36 cellular contexts compared by ENCODE assay signal in genomic region chr4:95224402-95224801, GRCh38.
"Had no signal": no experiment of that assay in that cellular context is flagged by ENCODE, and none has a peak within 500 bp of the region (broad histone marks: within the 10 kb centered on the region; RNA-seq: fewer than 3 reads in every experiment).

No MANE protein-coding gene starts in this region.

- FAIRE-seq: astrocyte, TTC549 had no signal

- H3K27me3 Mint-ChIP-seq: activated B cell treated with CpG ODN at 0.5 μM for 24 hours; activated CD8-positive, alpha-beta T cell treated with anti-CD3 and anti-CD28 coated beads for 36 hours; activated naive CD8-positive, alpha-beta T cell treated with anti-CD3 and anti-CD28 coated beads for 36 hours; activated T-helper 17 cell treated with anti-CD3 and anti-CD28 coated beads, Interleukin-2, amount 50 U/mL, for 72 hours had no signal

- H3K36me3 Mint-ChIP-seq: activated CD4-positive, alpha-beta memory T cell treated with anti-CD3 and anti-CD28 coated beads for 36 hours; activated naive CD4-positive, alpha-beta T cell treated with anti-CD3 and anti-CD28 coated beads, Interleukin-2, amount 50 U/mL, for 72 hours; activated naive CD8-positive, alpha-beta T cell treated with anti-CD3 and anti-CD28 coated beads for 36 hours had no signal

- H3K4me3 ChIP-seq: adrenal gland, body of pancreas, breast epithelium had no signal

- ATAC-seq: activated CD8-positive, alpha-beta T cell treated with anti-CD3 and anti-CD28 coated beads for 36 hours; activated naive CD4-positive, alpha-beta T cell treated with anti-CD3 and anti-CD28 coated beads, Interleukin-2, amount 50 U/mL, for 72 hours; activated T-cell treated with anti-CD3 and anti-CD28 coated beads, Interleukin-2, amount 50 U/mL, for 4 hours; activated T-cell treated with anti-CD3 and anti-CD28 coated beads, Interleukin-2, amount 50 U/mL, for 72 hours; activated T-helper 17 cell treated with anti-CD3 and anti-CD28 coated beads, Interleukin-2, amount 50 U/mL, for 72 hours; body of pancreas had no signal

- H3K4me1 Mint-ChIP-seq: activated B cell treated with CpG ODN at 0.5 μM for 24 hours; activated CD4-positive, alpha-beta T cell treated with anti-CD3 and anti-CD28 coated beads, Interleukin-2, amount 10 ng/mL, durations not matched to agents 24 days and 14 days; activated naive CD8-positive, alpha-beta T cell treated with anti-CD3 and anti-CD28 coated beads for 36 hours; activated T-helper 17 cell treated with anti-CD3 and anti-CD28 coated beads, Interleukin-2, amount 50 U/mL, for 72 hours had no signal

- H3K36me3 ChIP-seq: adrenal gland, brain microvascular endothelial cell, breast epithelium had no signal

- H3K27ac Mint-ChIP-seq: activated B cell treated with CpG ODN at 0.5 μM for 24 hours; activated CD4-positive, alpha-beta memory T cell treated with anti-CD3 and anti-CD28 coated beads for 36 hours; activated CD4-positive, alpha-beta T cell treated with anti-CD3 and anti-CD28 coated beads, Interleukin-2, amount 10 ng/mL, durations not matched to agents 24 days and 14 days; activated CD8-positive, alpha-beta T cell treated with anti-CD3 and anti-CD28 coated beads for 36 hours; activated naive CD4-positive, alpha-beta T cell treated with anti-CD3 and anti-CD28 coated beads for 36 hours; activated naive CD4-positive, alpha-beta T cell treated with anti-CD3 and anti-CD28 coated beads, Interleukin-2, amount 50 U/mL, for 72 hours; activated naive CD8-positive, alpha-beta T cell treated with anti-CD3 and anti-CD28 coated beads for 36 hours; activated T-cell treated with anti-CD3 and anti-CD28 coated beads, Interleukin-2, amount 50 U/mL, for 72 hours; activated T-helper 1 cell treated with anti-CD3 and anti-CD28 coated beads, Interleukin-12 subunit alpha, Interleukin-12 subunit beta, Interleukin-2, Interleukin-4 antibody, amounts not matched to agents 30 ng/mL and 10 ng/mL and 1 ng/mL, durations not matched to agents 14 hours and 24 hours and 36 hours; activated T-helper 17 cell treated with anti-CD3 and anti-CD28 coated beads, Interleukin-2, amount 50 U/mL, for 72 hours; T-helper 1 cell treated with Interleukin-12 subunit alpha and Interleukin-12 subunit beta and Interleukin-4 antibody, amounts not matched to agents 30 μg/mL and 1 μg/mL, for 36 hours; T-helper 2 cell treated with Interferon-gamma antibody and Interleukin-4, amounts not matched to agents 5 μg/mL and 100 μg/mL, for 36 hours had no signal

- H3K9me3 Mint-ChIP-seq: activated B cell treated with CpG ODN at 0.5 μM for 24 hours; activated CD4-positive, alpha-beta T cell treated with anti-CD3 and anti-CD28 coated beads, Interleukin-2, amount 10 ng/mL, durations not matched to agents 24 days and 14 days; activated CD8-positive, alpha-beta T cell treated with anti-CD3 and anti-CD28 coated beads for 36 hours; activated naive CD4-positive, alpha-beta T cell treated with anti-CD3 and anti-CD28 coated beads for 36 hours; activated naive CD4-positive, alpha-beta T cell treated with anti-CD3 and anti-CD28 coated beads, Interleukin-2, amount 50 U/mL, for 72 hours; activated naive CD8-positive, alpha-beta T cell treated with anti-CD3 and anti-CD28 coated beads for 36 hours; activated T-cell treated with anti-CD3 and anti-CD28 coated beads, Interleukin-2, amount 50 U/mL, for 4 hours; activated T-helper 1 cell treated with anti-CD3 and anti-CD28 coated beads, Interleukin-12 subunit alpha, Interleukin-12 subunit beta, Interleukin-2, Interleukin-4 antibody, amounts not matched to agents 30 ng/mL and 10 ng/mL and 1 ng/mL, durations not matched to agents 14 hours and 24 hours and 36 hours; activated T-helper 17 cell treated with anti-CD3 and anti-CD28 coated beads, Interleukin-2, amount 50 U/mL, for 72 hours; T-helper 1 cell treated with Interleukin-12 subunit alpha and Interleukin-12 subunit beta and Interleukin-4 antibody, amounts not matched to agents 30 μg/mL and 1 μg/mL, for 36 hours had no signal

- H3K27me3 ChIP-seq: adrenal gland, body of pancreas, brain microvascular endothelial cell, breast epithelium had no signal

- DNase-seq: activated B cell treated with CpG ODN at 0.5 μM for 24 hours; activated CD4-positive, alpha-beta memory T cell treated with anti-CD3 and anti-CD28 coated beads for 36 hours; activated CD4-positive, alpha-beta T cell treated with anti-CD3 and anti-CD28 coated beads for 4 hours; activated CD4-positive, alpha-beta T cell treated with anti-CD3 and anti-CD28 coated beads, Interleukin-2, amount 10 ng/mL, durations not matched to agents 24 days and 14 days; activated CD4-positive, alpha-beta T cell treated with anti-CD3 and anti-CD28 coated beads, Interleukin-2, amount 50 U/mL, for 1 hour; activated CD4-positive, alpha-beta T cell treated with anti-CD3 and anti-CD28 coated beads, Interleukin-2, amount 50 U/mL, for 4 hours; activated CD4-positive, CD25-positive, alpha-beta regulatory T cell treated with anti-CD3 and anti-CD28 coated beads, Interleukin-2, amount 50 U/mL, for 72 hours; activated CD8-positive, alpha-beta memory T cell treated with anti-CD3 and anti-CD28 coated beads, Interleukin-2, amount 50 U/mL, for 4 hours; activated CD8-positive, alpha-beta T cell treated with anti-CD3 and anti-CD28 coated beads for 36 hours; activated effector memory CD4-positive, alpha-beta T cell treated with anti-CD3 and anti-CD28 coated beads, Interleukin-2, amount 50 U/mL, for 16 hours; activated gamma-delta T cell treated with Interleukin-2 at 50 U/mL for 16 hours; activated naive CD4-positive, alpha-beta T cell; activated naive CD4-positive, alpha-beta T cell treated with anti-CD3 and anti-CD28 coated beads for 36 hours; activated naive CD4-positive, alpha-beta T cell treated with anti-CD3 and anti-CD28 coated beads, Interleukin-2, amount 50 U/mL, for 16 hours; activated naive CD8-positive, alpha-beta T cell treated with anti-CD3 and anti-CD28 coated beads for 36 hours; activated T-cell treated with anti-CD3 and anti-CD28 coated beads for 4 hours; activated T-cell treated with anti-CD3 and anti-CD28 coated beads, Interleukin-2, amount 50 U/mL, for 1 hour; activated T-cell treated with anti-CD3 and anti-CD28 coated beads, Interleukin-2, amount 50 U/mL, for 4 hours; activated T-cell treated with anti-CD3 and anti-CD28 coated beads, Interleukin-2, amount 50 U/mL, for 72 hours; adrenal gland; amniotic stem cell; aorta; body of pancreas; brain microvascular endothelial cell; central memory CD4-positive, alpha-beta T cell; T-helper 2 cell; T-helper 9 cell had no signal

- H3K4me1 ChIP-seq: breast epithelium had no signal

- H3K27ac ChIP-seq: adrenal gland, body of pancreas, brain microvascular endothelial cell, breast epithelium, VCaP had no signal

- H3K9me3 ChIP-seq: adrenal gland, body of pancreas, breast epithelium had no signal

- H3K4me3 Mint-ChIP-seq: activated B cell treated with CpG ODN at 0.5 μM for 24 hours; activated CD4-positive, alpha-beta memory T cell treated with anti-CD3 and anti-CD28 coated beads for 36 hours; activated CD4-positive, alpha-beta T cell treated with anti-CD3 and anti-CD28 coated beads, Interleukin-2, amount 10 ng/mL, durations not matched to agents 24 days and 14 days; activated CD8-positive, alpha-beta T cell treated with anti-CD3 and anti-CD28 coated beads for 36 hours; activated naive CD4-positive, alpha-beta T cell treated with anti-CD3 and anti-CD28 coated beads for 36 hours; activated naive CD8-positive, alpha-beta T cell treated with anti-CD3 and anti-CD28 coated beads for 36 hours; activated T-cell treated with anti-CD3 and anti-CD28 coated beads, Interleukin-2, amount 50 U/mL, for 4 hours; activated T-cell treated with anti-CD3 and anti-CD28 coated beads, Interleukin-2, amount 50 U/mL, for 72 hours; activated T-helper 1 cell treated with anti-CD3 and anti-CD28 coated beads, Interleukin-12 subunit alpha, Interleukin-12 subunit beta, Interleukin-2, Interleukin-4 antibody, amounts not matched to agents 30 ng/mL and 10 ng/mL and 1 ng/mL, durations not matched to agents 14 hours and 24 hours and 36 hours; activated T-helper 17 cell treated with anti-CD3 and anti-CD28 coated beads, Interleukin-2, amount 50 U/mL, for 72 hours; T-helper 1 cell treated with Interleukin-12 subunit alpha and Interleukin-12 subunit beta and Interleukin-4 antibody, amounts not matched to agents 30 μg/mL and 1 μg/mL, for 36 hours; T-helper 2 cell treated with Interferon-gamma antibody and Interleukin-4, amounts not matched to agents 5 μg/mL and 100 μg/mL, for 36 hours had no signal
